ENCODE assay signal across 28 cellular contexts in the genomic region with DNA sequence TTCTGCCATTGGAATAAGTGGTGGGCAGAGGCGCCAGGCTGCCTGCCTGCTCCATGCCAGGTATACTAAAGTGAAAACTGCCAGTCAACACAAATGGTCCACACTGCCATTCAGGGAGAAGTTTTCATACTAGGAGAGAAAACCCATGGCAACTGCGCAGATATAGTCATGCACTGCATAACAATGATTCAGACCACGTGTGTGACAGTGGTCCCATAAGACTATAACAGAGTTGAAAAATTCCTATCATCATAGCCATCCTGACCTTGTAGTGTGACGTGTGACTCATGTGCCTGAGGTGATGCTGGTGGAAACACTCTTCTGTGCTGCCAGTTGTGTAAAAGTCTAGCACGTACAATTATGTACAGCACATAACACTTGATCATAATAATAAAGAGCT. TPM values are rescaled to one million over a fixed set of nuclear protein-coding genes. Genes with fewer than 3 reads are reported as not detected.
DNase-seq lines count a peak whose midpoint lies in the region; ATAC-seq lines count a peak whose summit lies in the region.
"Had no signal": no experiment of that assay in that cellular context is flagged by ENCODE, and none has a peak within 500 bp of the region (broad histone marks: within the 10 kb centered on the region; RNA-seq: fewer than 3 reads in every experiment).

No MANE protein-coding gene starts in this region.

- DNase-seq in EH (ENCODE audit: low read depth) (peak; percentile 74), HCEC 1CT (peak; percentile 57), mesenchymal stem cell (peak; percentile 43), immature natural killer cell (no peak)
- DNase-seq in activated T-cell treated with anti-CD3 and anti-CD28 coated beads, Interleukin-2, amount 50 U/mL, for 4 hours = no peak
- no peak for DNase-seq in effector memory CD4-positive, alpha-beta T cell
- DNase-seq: activated CD8-positive, alpha-beta memory T cell treated with anti-CD3 and anti-CD28 coated beads, Interleukin-2, amount 10 ng/mL, durations not matched to agents 7 days and 5 days; DND-41; gastrocnemius medialis; HFFc6; hippocampal formation; left colon; NCI-H1092; NCI-H1694 treated with DMSO at 0.1 percent for 48 hours; OCI-M1; sigmoid colon; stimulated activated CD4-positive, alpha-beta T cell treated with anti-CD3 and anti-CD28 coated beads, Interleukin-4, amount 100 ng/mL, for 4 hours; upper lobe of right lung; WERI-Rb-1 had no signal

- H2BK120ac ChIP-seq in mesenchymal stem cell (ENCODE audit: low read depth, low read length) = no peak overlapping the region

- H3K4me2 ChIP-seq in mesenchymal stem cell (ENCODE audit: low read length, poor library complexity, severe bottlenecking) = no peak overlapping the region

- no peak overlapping the region for H3K4me3 ChIP-seq in mesenchymal stem cell (ENCODE audit: insufficient read depth in 1 of 2, low read depth in 1 of 2, low read length in 2 of 2)
- H3K4me3 ChIP-seq in effector memory CD4-positive, alpha-beta T cell (ENCODE audit: insufficient read depth, low read depth, low read length, poor library complexity, severe bottlenecking) = no peak overlapping the region
- H3K4me3 ChIP-seq: gastrocnemius medialis, GM12878, psoas muscle, sigmoid colon, upper lobe of right lung had no signal

- H3K9me3 Mint-ChIP-seq in activated T-cell treated with anti-CD3 and anti-CD28 coated beads, Interleukin-2, amount 50 U/mL, for 4 hours = no peaks in the 10 kb centered on the region
- no peaks in the 10 kb centered on the region for H3K9me3 Mint-ChIP-seq in immature natural killer cell
- H3K9me3 Mint-ChIP-seq: activated T-helper 2 cell treated with anti-CD3 and anti-CD28 coated beads, Interferon-gamma antibody, Interleukin-2, Interleukin-4, amounts not matched to agents 10 μg/mL and 5 μg/mL and 100 μg/mL, durations not matched to agents 14 hours and 24 hours and 36 hours; HFFc6; memory B cell; stimulated activated memory B cell treated with anti-CD40 and anti-IgM and Interleukin-4, amounts not matched to agents 10 μg/mL and 1 μg/mL and 100 μg/mL, for 72 hours had no signal

- no peak overlapping the region for H4K8ac ChIP-seq in mesenchymal stem cell (ENCODE audit: low read length)

- peak overlapping the region; percentile 62 for H2BK15ac ChIP-seq in mesenchymal stem cell (ENCODE audit: low read depth, poor library complexity, severe bottlenecking)

- no peak overlapping the region for H3K4ac ChIP-seq in mesenchymal stem cell (ENCODE audit: low read depth in 1 of 2, low read length in 2 of 2)

- no peaks in the 10 kb centered on the region for H3K27me3 Mint-ChIP-seq in activated T-cell treated with anti-CD3 and anti-CD28 coated beads, Interleukin-2, amount 50 U/mL, for 4 hours (ENCODE audit: low read depth)
- H3K27me3 Mint-ChIP-seq in immature natural killer cell (ENCODE audit: low read depth in 3 of 3) = peaks cover 0 to 2% (median 0%) of the 10 kb centered on the region in 3 donors
- H3K27me3 Mint-ChIP-seq: activated CD8-positive, alpha-beta memory T cell treated with anti-CD3 and anti-CD28 coated beads, Interleukin-2, amount 10 ng/mL, durations not matched to agents 7 days and 5 days; memory B cell; stimulated activated memory B cell treated with anti-CD40 and anti-IgM and Interleukin-4, amounts not matched to agents 10 μg/mL and 1 μg/mL and 100 μg/mL, for 72 hours had no signal

- H2BK5ac ChIP-seq in mesenchymal stem cell (ENCODE audit: low read depth, low read length, poor library complexity, severe bottlenecking) = no peak overlapping the region

- no peak overlapping the region for H3K14ac ChIP-seq in mesenchymal stem cell (ENCODE audit: low read length in 2 of 2)

- whole genome bisulfite sequencing in mesenchymal stem cell = 75% methylated on average over 5 of the region's 5 CpGs

- H3K4me1 Mint-ChIP-seq in activated T-cell treated with anti-CD3 and anti-CD28 coated beads, Interleukin-2, amount 50 U/mL, for 4 hours (ENCODE audit: low read depth) = peaks cover 28% of the 10 kb centered on the region
- no peaks in the 10 kb centered on the region for H3K4me1 Mint-ChIP-seq in immature natural killer cell

- H4K91ac ChIP-seq in mesenchymal stem cell (ENCODE audit: low read length) = no peak overlapping the region

- H3K27ac ChIP-seq in mesenchymal stem cell (ENCODE audit: low read length, poor library complexity, severe bottlenecking) = no peak overlapping the region
- no peak overlapping the region for H3K27ac ChIP-seq in effector memory CD4-positive, alpha-beta T cell (ENCODE audit: insufficient read depth, low read length, poor library complexity, severe bottlenecking)
- H3K27ac ChIP-seq: C4-2B, gastrocnemius medialis, psoas muscle, sigmoid colon, upper lobe of right lung, WERI-Rb-1 had no signal

- H2BK12ac ChIP-seq in mesenchymal stem cell (ENCODE audit: low read length in 2 of 2) = peak overlapping the region in 1 of 2 experiments; percentile 17

- H3K36me3 Mint-ChIP-seq in activated T-cell treated with anti-CD3 and anti-CD28 coated beads, Interleukin-2, amount 50 U/mL, for 4 hours (ENCODE audit: insufficient read depth) = peaks cover 53% of the 10 kb centered on the region
- H3K36me3 Mint-ChIP-seq in immature natural killer cell = no peaks in the 10 kb centered on the region

- no peak overlapping the region for H3K4me3 Mint-ChIP-seq in activated T-cell treated with anti-CD3 and anti-CD28 coated beads, Interleukin-2, amount 50 U/mL, for 4 hours
- no peak overlapping the region for H3K4me3 Mint-ChIP-seq in immature natural killer cell
- H3K4me3 Mint-ChIP-seq: activated CD8-positive, alpha-beta memory T cell treated with anti-CD3 and anti-CD28 coated beads, Interleukin-2, amount 10 ng/mL, durations not matched to agents 7 days and 5 days; HFFc6; memory B cell; stimulated activated memory B cell treated with anti-CD40 and anti-IgM and Interleukin-4, amounts not matched to agents 10 μg/mL and 1 μg/mL and 100 μg/mL, for 72 hours had no signal

- peaks cover 0 to 3% of the 10 kb centered on the region in 2 experiments for H3K36me3 ChIP-seq in mesenchymal stem cell (ENCODE audit: control insufficient read depth in 1 of 2, insufficient read depth in 2 of 2, low read depth in 1 of 2, low read length in 2 of 2)
- peaks cover 78% of the 10 kb centered on the region for H3K36me3 ChIP-seq in effector memory CD4-positive, alpha-beta T cell (ENCODE audit: control insufficient read depth, insufficient read depth, low read length)
- H3K36me3 ChIP-seq: gastrocnemius medialis, sigmoid colon, upper lobe of right lung, WERI-Rb-1 had no signal

- H3K27ac Mint-ChIP-seq in immature natural killer cell = no peak overlapping the region
- H3K27ac Mint-ChIP-seq: activated CD8-positive, alpha-beta memory T cell treated with anti-CD3 and anti-CD28 coated beads, Interleukin-2, amount 10 ng/mL, durations not matched to agents 7 days and 5 days; activated T-helper 2 cell treated with anti-CD3 and anti-CD28 coated beads, Interferon-gamma antibody, Interleukin-2, Interleukin-4, amounts not matched to agents 10 μg/mL and 5 μg/mL and 100 μg/mL, durations not matched to agents 14 hours and 24 hours and 36 hours; HFFc6; memory B cell; stimulated activated memory B cell treated with anti-CD40 and anti-IgM and Interleukin-4, amounts not matched to agents 10 μg/mL and 1 μg/mL and 100 μg/mL, for 72 hours had no signal

- no peaks in the 10 kb centered on the region for H3K79me1 ChIP-seq in mesenchymal stem cell (replicated peaks; ENCODE audit: low read length, poor library complexity, severe bottlenecking)

- ATAC-seq in activated T-cell treated with anti-CD3 and anti-CD28 coated beads, Interleukin-2, amount 50 U/mL, for 4 hours = peak; percentile 33 to 36
- ATAC-seq in HG03354 (IDR thresholded peaks at IDR 0.05; ENCODE audit: poor library complexity, severe bottlenecking, unreplicated experiment) = no peak
- ATAC-seq: activated CD8-positive, alpha-beta memory T cell treated with anti-CD3 and anti-CD28 coated beads, Interleukin-2, amount 10 ng/mL, durations not matched to agents 7 days and 5 days; gastrocnemius medialis; GM12878; left colon; psoas muscle; Right ventricle myocardium inferior; stimulated activated memory B cell treated with anti-CD40 and anti-IgM and Interleukin-4, amounts not matched to agents 10 μg/mL and 1 μg/mL and 100 μg/mL, for 72 hours had no signal

- no peak overlapping the region for H3K23ac ChIP-seq in mesenchymal stem cell (ENCODE audit: low read length in 2 of 2)

- no peaks in the 10 kb centered on the region for H3K4me1 ChIP-seq in mesenchymal stem cell (ENCODE audit: control insufficient read depth, insufficient read depth, low read depth, low read length)
- peaks cover 8% of the 10 kb centered on the region for H3K4me1 ChIP-seq in effector memory CD4-positive, alpha-beta T cell (ENCODE audit: control insufficient read depth, insufficient read depth, low read length, poor library complexity, severe bottlenecking)

- H3K18ac ChIP-seq in mesenchymal stem cell (ENCODE audit: low read depth in 1 of 2, low read length in 2 of 2) = peak overlapping the region in 1 of 2 experiments; percentile 50

- peaks cover 0 to 11% of the 10 kb centered on the region in 2 experiments for H3K27me3 ChIP-seq in mesenchymal stem cell (ENCODE audit: control insufficient read depth in 1 of 2, insufficient read depth in 1 of 2, low read length in 2 of 2)
- no peaks in the 10 kb centered on the region for H3K27me3 ChIP-seq in effector memory CD4-positive, alpha-beta T cell (replicated peaks; ENCODE audit: control insufficient read depth, insufficient read depth, low read length, poor library complexity, severe bottlenecking)
- H3K27me3 ChIP-seq: gastrocnemius medialis, sigmoid colon, upper lobe of right lung had no signal

- no peak overlapping the region for H2AFZ ChIP-seq in mesenchymal stem cell (ENCODE audit: low read depth, low read length)

- no peak overlapping the region for H2AK5ac ChIP-seq in mesenchymal stem cell (ENCODE audit: low read length, severe bottlenecking)

- no peaks in the 10 kb centered on the region for H3K9me3 ChIP-seq in mesenchymal stem cell (ENCODE audit: control insufficient read depth, low read length)
- H3K9me3 ChIP-seq in effector memory CD4-positive, alpha-beta T cell (ENCODE audit: control insufficient read depth, low read length) = no peaks in the 10 kb centered on the region
- H3K9me3 ChIP-seq: gastrocnemius medialis, psoas muscle, sigmoid colon, upper lobe of right lung had no signal

- H3K9ac ChIP-seq in mesenchymal stem cell (ENCODE audit: low read length) = no peak overlapping the region

RNA-seq across cellular contexts. Expression of a gene that starts 25.1 kb away (rescaled TPM):
- 10 to 100 TPM; 22.2 to 51.5 (median 42.5) TPM for total RNA-seq in activated T-cell treated with anti-CD3 and anti-CD28 coated beads, Interleukin-2, amount 50 U/mL, for 4 hours
- polyA plus RNA-seq in mesenchymal stem cell (2013, experiment 1 of 2) = 0.04 TPM
- polyA plus RNA-seq in mesenchymal stem cell (2013, experiment 2 of 2) = 0.04 TPM
- polyA plus RNA-seq in immature natural killer cell = not detected

RNA-seq across cellular contexts. Expression of a gene that starts 59.7 kb away (rescaled TPM):
- total RNA-seq in activated T-cell treated with anti-CD3 and anti-CD28 coated beads, Interleukin-2, amount 50 U/mL, for 4 hours = 1 to 10 TPM; 2.6 to 3.0 (median 2.7) TPM
- 0.14 TPM for polyA plus RNA-seq in mesenchymal stem cell (2013, experiment 1 of 2)
- polyA plus RNA-seq in mesenchymal stem cell (2013, experiment 2 of 2) = 0.11 TPM
- polyA plus RNA-seq in immature natural killer cell = under 1 TPM in 1 of 3 donors, not detected in 2; 0.94 TPM
- total RNA-seq: epithelial cell of proximal tubule, Right ventricle myocardium inferior had no signal

Comparison
In these comparisons a context has a peak if more than half of its experiments do, and no peak if none do; other contexts are left out.
1. DNase-seq: peak in EH (single experiment), HCEC 1CT (single experiment) and mesenchymal stem cell (single experiment); none in activated T-cell treated with anti-CD3 and anti-CD28 coated beads, Interleukin-2, amount 50 U/mL, for 4 hours (single experiment), effector memory CD4-positive, alpha-beta T cell (0 of 3) and immature natural killer cell (0 of 3).